1 cellular context compared by ENCODE assay signal in the genomic region with DNA sequence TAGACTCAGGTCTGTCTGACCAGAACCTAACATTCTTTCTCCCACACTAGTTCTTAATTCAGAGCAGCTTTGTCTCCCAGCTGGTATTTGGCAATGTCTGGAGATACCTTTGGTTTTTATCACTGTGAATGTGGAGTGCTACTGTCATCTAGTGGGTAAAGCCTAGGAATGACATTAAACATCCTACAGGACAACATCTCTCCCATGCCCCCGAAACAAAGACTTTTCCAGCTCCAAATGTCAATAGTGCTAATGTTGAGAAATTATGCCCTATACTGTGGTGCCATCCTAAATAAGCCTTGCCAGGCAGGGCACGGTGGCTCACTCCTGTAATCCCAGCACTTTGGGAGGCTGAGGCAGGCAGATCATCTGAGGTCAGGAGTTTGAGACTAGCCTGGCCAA.
TF ChIP-seq lines count a peak whose summit lies in the region.

No MANE protein-coding gene starts in this region.

TF ChIP-seq in GM23338, 12 proteins besides CTCF, POLR2A, EP300 and RAD21 (continued from another document):
- TF ChIP-seq ETS1 (IDR thresholded peaks at IDR 0.05) (no peak), STAT1 (IDR thresholded peaks at IDR 0.05; ENCODE audit: unreplicated experiment) (no peak), JUNB (IDR thresholded peaks at IDR 0.05; ENCODE audit: unreplicated experiment) (no peak)
